In the genomic region with DNA sequence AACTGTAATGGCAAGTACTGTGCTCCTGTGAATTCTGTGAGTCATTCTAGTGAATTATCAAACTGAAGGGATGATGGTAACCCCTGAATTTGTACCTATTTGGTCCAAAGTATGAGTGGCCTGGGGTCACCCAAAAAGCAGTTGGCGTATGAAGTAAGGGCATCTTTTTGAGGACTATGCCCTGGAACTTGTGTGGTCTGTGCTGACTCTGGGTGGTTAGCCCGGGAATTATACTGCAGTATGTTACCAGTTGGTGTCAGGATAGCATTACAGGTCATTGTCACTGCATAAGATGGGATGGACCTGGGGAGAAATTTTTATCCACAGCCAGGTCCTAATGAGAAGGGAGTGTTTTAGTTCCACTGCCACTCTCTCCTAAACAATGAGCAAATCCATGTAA, we compare ENCODE assay signal across 25 cellular contexts.
DNase-seq lines count a peak whose midpoint lies in the region; ATAC-seq and TF ChIP-seq lines count a peak whose summit lies in the region.
"Had no signal": no experiment of that assay in that cellular context is flagged by ENCODE, and none has a peak within 500 bp of the region (broad histone marks: within the 10 kb centered on the region; RNA-seq: fewer than 3 reads in every experiment).

No MANE protein-coding gene starts in this region.

- no peak overlapping the region for H2AK5ac ChIP-seq in mesenchymal stem cell (ENCODE audit: low read length, severe bottlenecking)

- H3K23ac ChIP-seq in mesenchymal stem cell (ENCODE audit: low read length in 2 of 2): no peak overlapping the region

- dilution Hi-C loops in mammary epithelial cell (cut with HindIII; ENCODE audit: low sequenced_read_pairs): no loop called here

- H3K4me3 ChIP-seq in mammary epithelial cell (replicated peaks in 1 of 3; ENCODE audit: insufficient read depth in 1 of 3, low read depth in 2 of 3, low read length in 3 of 3) (no peak overlapping the region), mesenchymal stem cell (ENCODE audit: insufficient read depth in 1 of 2, low read depth in 1 of 2, low read length in 2 of 2) (no peak overlapping the region), WERI-Rb-1 (ENCODE audit: low read depth, low read length) (no peak overlapping the region)
- H3K4me3 ChIP-seq: esophagus muscularis mucosa, psoas muscle, stomach, upper lobe of left lung had no signal

- H3K4me1 ChIP-seq in mammary epithelial cell (ENCODE audit: insufficient read depth, low read length) (peaks cover 24% of the 10 kb centered on the region), mesenchymal stem cell (ENCODE audit: control insufficient read depth, insufficient read depth, low read depth, low read length) (peaks cover 2% of the 10 kb centered on the region)
- H3K4me1 ChIP-seq: psoas muscle, stomach, upper lobe of left lung had no signal

- H3K18ac ChIP-seq in mesenchymal stem cell (ENCODE audit: low read depth in 1 of 2, low read length in 2 of 2): no peak overlapping the region

- H2BK12ac ChIP-seq in mesenchymal stem cell (ENCODE audit: low read length in 2 of 2): no peak overlapping the region

- no peak overlapping the region for H4K91ac ChIP-seq in mesenchymal stem cell (ENCODE audit: low read length)

- H2BK120ac ChIP-seq in mesenchymal stem cell (ENCODE audit: low read depth, low read length): no peak overlapping the region

- H3K36me3 Mint-ChIP-seq in MCF 10A (ENCODE audit: insufficient read depth, unreplicated experiment) (no peaks in the 10 kb centered on the region), chondrocyte (ENCODE audit: low read depth) (no peaks in the 10 kb centered on the region)

- in situ Hi-C loops in mammary epithelial cell (cut with MboI; ENCODE audit: low sequenced_read_pairs in 2 of 2): no loop called here

- H3K4me2 ChIP-seq in mammary epithelial cell (ENCODE audit: insufficient read depth, low read depth, low read length) (no peak overlapping the region), mesenchymal stem cell (ENCODE audit: low read length, poor library complexity, severe bottlenecking) (no peak overlapping the region)

- H3K4me3 Mint-ChIP-seq in MCF 10A (ENCODE audit: unreplicated experiment) (no peak overlapping the region), chondrocyte (ENCODE audit: unreplicated experiment) (no peak overlapping the region)
- H3K4me3 Mint-ChIP-seq: activated CD4-positive, alpha-beta memory T cell treated with anti-CD3 and anti-CD28 coated beads, Interleukin-2, amount 10 ng/mL, durations not matched to agents 7 days and 5 days; activated naive CD4-positive, alpha-beta T cell treated with anti-CD3 and anti-CD28 coated beads, Interleukin-2, amount 10 ng/mL, durations not matched to agents 7 days and 5 days; activated T-cell treated with anti-CD3 and anti-CD28 coated beads, Interleukin-2, amount 50 U/mL, for 24 hours; IgD-negative memory B cell; mesothelial cell of epicardium; neural crest cell; T-helper 17 cell had no signal

- no peaks in the 10 kb centered on the region for H4K20me1 ChIP-seq in mammary epithelial cell (ENCODE audit: insufficient read depth, low read length)

- WGBS in mammary epithelial cell (ENCODE audit: low coverage, missing lambda C conversion rate): 100% methylated on average over 2 of the region's 2 CpGs
- WGBS in mesenchymal stem cell: 84% methylated on average over 2 of the region's 2 CpGs

- intact Hi-C loops in mammary epithelial cell (cut with micrococcal nuclease) (no loop called here), MCF 10A (cut with micrococcal nuclease) (no loop called here), left colon (cut with DNase I, micrococcal nuclease) (no loop called here)

- no TSS peak for BruUV-seq in mammary epithelial cell (replicated peaks; lab: Mats Ljungman, UMichigan)
- BruUV-seq in MCF 10A (replicated peaks; lab: Mats Ljungman, UMichigan): no TSS peak

- H2AFZ ChIP-seq in mammary epithelial cell (ENCODE audit: low read depth, low read length): no peak overlapping the region
- no peak overlapping the region for H2AFZ ChIP-seq in mesenchymal stem cell (ENCODE audit: low read depth, low read length)

- H3K14ac ChIP-seq in mesenchymal stem cell (ENCODE audit: low read length in 2 of 2): no peak overlapping the region

- POLR2A ChIA-PET in MCF 10A (lab: Yijun Ruan, JAX): no interaction called here

- ATAC-seq in left colon: no peak
- ATAC-seq: T-helper 17 cell had no signal

- no peak overlapping the region for H2BK5ac ChIP-seq in mesenchymal stem cell (ENCODE audit: low read depth, low read length, poor library complexity, severe bottlenecking)

- peak overlapping the region; percentile 13 for H3K9ac ChIP-seq in mammary epithelial cell (ENCODE audit: insufficient read depth, low read length)
- H3K9ac ChIP-seq in mesenchymal stem cell (ENCODE audit: low read length): peak overlapping the region; percentile 12

- H2BK15ac ChIP-seq in mesenchymal stem cell (ENCODE audit: low read depth, poor library complexity, severe bottlenecking): no peak overlapping the region

- H3K36me3 ChIP-seq in mammary epithelial cell (ENCODE audit: insufficient read depth, low read length) (no peaks in the 10 kb centered on the region), mesenchymal stem cell (ENCODE audit: control insufficient read depth in 1 of 2, insufficient read depth in 2 of 2, low read depth in 1 of 2, low read length in 2 of 2) (no peaks in the 10 kb centered on the region), WERI-Rb-1 (no peaks in the 10 kb centered on the region)
- H3K36me3 ChIP-seq: esophagus muscularis mucosa, stomach, upper lobe of left lung had no signal

- H3K27ac ChIP-seq in mammary epithelial cell (ENCODE audit: insufficient read depth, low read depth, low read length) (peak overlapping the region; percentile 12), mesenchymal stem cell (ENCODE audit: low read length, poor library complexity, severe bottlenecking) (no peak overlapping the region), WERI-Rb-1 (no peak overlapping the region)
- H3K27ac ChIP-seq: esophagus muscularis mucosa, psoas muscle, stomach, upper lobe of left lung had no signal

- DNase-seq in mammary epithelial cell: no peak
- no peak for DNase-seq in MCF 10A (ENCODE audit: unreplicated experiment)
- peak; percentile 14 for DNase-seq in cerebellar cortex (ENCODE audit: low spot score)
- DNase-seq in mesenchymal stem cell: no peak
- DNase-seq in NCI-H2227 (lab: John Stamatoyannopoulos, UW; ENCODE audit: unreplicated experiment): no peak
- no peak for DNase-seq in left colon
- DNase-seq in chondrocyte (ENCODE audit: low spot score): no peak
- DNase-seq in WERI-Rb-1: no peak
- DNase-seq: 8988T; activated CD4-positive, alpha-beta memory T cell treated with anti-CD3 and anti-CD28 coated beads, Interleukin-2, amount 10 ng/mL, durations not matched to agents 7 days and 5 days; activated naive CD4-positive, alpha-beta T cell treated with anti-CD3 and anti-CD28 coated beads, Interleukin-2, amount 10 ng/mL, durations not matched to agents 7 days and 5 days; activated T-cell treated with anti-CD3 and anti-CD28 coated beads, Interleukin-2, amount 50 U/mL, for 24 hours; left cardiac atrium; NCI-H187; NCI-H2227 treated with DMSO at 0.1 percent for 48 hours; psoas muscle; SHP77 treated with DMSO at 0.1 percent for 48 hours; stimulated activated CD4-positive, alpha-beta T cell treated with anti-CD3 and anti-CD28 coated beads, Interleukin-12 subunit alpha, Interleukin-12 subunit beta, amount 100 ng/mL, for 4 hours; stomach; T-helper 17 cell had no signal

- CTCF ChIA-PET in mammary epithelial cell (lab: Charles Lee; ENCODE audit: low non-redundant PET): interaction anchor here (0.6 kb wide), 1 partner anchor 21 kb away, joined by 3 read pairs; no protein-coding TSS in a partner anchor
- CTCF ChIA-PET in MCF 10A (lab: Yijun Ruan, JAX): interaction anchor here (0.6 kb wide), 1 partner anchor 73 kb away, joined by 3 read pairs; no protein-coding TSS in a partner anchor

- TF ChIP-seq CTCF in mammary epithelial cell (conservative IDR thresholded peaks at IDR 0.05 in 1 of 2, IDR thresholded peaks at IDR 0.05 in 1 of 2; ENCODE audit: extremely low read depth in 1 of 2, insufficient read depth in 1 of 2, low read depth in 1 of 2, low read length in 2 of 2) (no peak), MCF 10A (IDR thresholded peaks at IDR 0.05; ENCODE audit: unreplicated experiment) (no peak), chondrocyte (IDR thresholded peaks at IDR 0.05) (no peak), WERI-Rb-1 (IDR thresholded peaks at IDR 0.05; ENCODE audit: low read depth, low read length) (no peak)

- H3K27me3 ChIP-seq in mammary epithelial cell (ENCODE audit: insufficient read depth, low read length): no peaks in the 10 kb centered on the region
- no peaks in the 10 kb centered on the region for H3K27me3 ChIP-seq in mesenchymal stem cell (ENCODE audit: control insufficient read depth in 1 of 2, insufficient read depth in 1 of 2, low read length in 2 of 2)
- no peaks in the 10 kb centered on the region for H3K27me3 ChIP-seq in WERI-Rb-1 (ENCODE audit: insufficient read depth, low read depth, severe bottlenecking)
- H3K27me3 ChIP-seq: esophagus muscularis mucosa, stomach, upper lobe of left lung had no signal

- H3K9me3 ChIP-seq in mammary epithelial cell (replicated peaks; ENCODE audit: insufficient read depth, low read length): no peaks in the 10 kb centered on the region
- H3K9me3 ChIP-seq in mesenchymal stem cell (ENCODE audit: control insufficient read depth, low read length): no peaks in the 10 kb centered on the region
- H3K9me3 ChIP-seq in WERI-Rb-1 (ENCODE audit: severe bottlenecking): no peaks in the 10 kb centered on the region
- H3K9me3 ChIP-seq: esophagus muscularis mucosa, psoas muscle, stomach, upper lobe of left lung had no signal

- H3K9me3 Mint-ChIP-seq in MCF 10A (ENCODE audit: unreplicated experiment): no peaks in the 10 kb centered on the region
- no peaks in the 10 kb centered on the region for H3K9me3 Mint-ChIP-seq in chondrocyte (ENCODE audit: low read depth)
- H3K9me3 Mint-ChIP-seq: activated CD4-positive, alpha-beta memory T cell treated with anti-CD3 and anti-CD28 coated beads, Interleukin-2, amount 10 ng/mL, durations not matched to agents 7 days and 5 days; activated naive CD4-positive, alpha-beta T cell treated with anti-CD3 and anti-CD28 coated beads, Interleukin-2, amount 10 ng/mL, durations not matched to agents 7 days and 5 days; activated T-cell treated with anti-CD3 and anti-CD28 coated beads, Interleukin-2, amount 50 U/mL, for 24 hours; IgD-negative memory B cell; mesothelial cell of epicardium; neural crest cell had no signal

- H3K79me2 ChIP-seq in mammary epithelial cell (ENCODE audit: insufficient read depth, low read length): no peaks in the 10 kb centered on the region

- no peaks in the 10 kb centered on the region for H3K4me1 Mint-ChIP-seq in MCF 10A (ENCODE audit: insufficient read depth, unreplicated experiment)
- H3K4me1 Mint-ChIP-seq in chondrocyte (ENCODE audit: low read depth): peaks cover 2% of the 10 kb centered on the region
- H3K4me1 Mint-ChIP-seq: activated CD4-positive, alpha-beta memory T cell treated with anti-CD3 and anti-CD28 coated beads, Interleukin-2, amount 10 ng/mL, durations not matched to agents 7 days and 5 days; activated naive CD4-positive, alpha-beta T cell treated with anti-CD3 and anti-CD28 coated beads, Interleukin-2, amount 10 ng/mL, durations not matched to agents 7 days and 5 days; IgD-negative memory B cell; neural crest cell; T-helper 17 cell had no signal

- no peaks in the 10 kb centered on the region for H3K79me1 ChIP-seq in mesenchymal stem cell (replicated peaks; ENCODE audit: low read length, poor library complexity, severe bottlenecking)

- no peak overlapping the region for H4K8ac ChIP-seq in mesenchymal stem cell (ENCODE audit: low read length)

- H3K4ac ChIP-seq in mesenchymal stem cell (ENCODE audit: low read depth in 1 of 2, low read length in 2 of 2): no peak overlapping the region

- H3K27me3 Mint-ChIP-seq in MCF 10A (ENCODE audit: insufficient read depth, unreplicated experiment) (no peaks in the 10 kb centered on the region), chondrocyte (ENCODE audit: low read depth) (no peaks in the 10 kb centered on the region)
- H3K27me3 Mint-ChIP-seq: activated CD4-positive, alpha-beta memory T cell treated with anti-CD3 and anti-CD28 coated beads, Interleukin-2, amount 10 ng/mL, durations not matched to agents 7 days and 5 days; activated naive CD4-positive, alpha-beta T cell treated with anti-CD3 and anti-CD28 coated beads, Interleukin-2, amount 10 ng/mL, durations not matched to agents 7 days and 5 days; activated T-cell treated with anti-CD3 and anti-CD28 coated beads, Interleukin-2, amount 50 U/mL, for 24 hours; IgD-negative memory B cell; T-helper 17 cell had no signal

- no peak overlapping the region for H3K27ac Mint-ChIP-seq in MCF 10A (ENCODE audit: low read depth, unreplicated experiment)
- H3K27ac Mint-ChIP-seq in chondrocyte (ENCODE audit: unreplicated experiment): no peak overlapping the region
- H3K27ac Mint-ChIP-seq: activated CD4-positive, alpha-beta memory T cell treated with anti-CD3 and anti-CD28 coated beads, Interleukin-2, amount 10 ng/mL, durations not matched to agents 7 days and 5 days; activated naive CD4-positive, alpha-beta T cell treated with anti-CD3 and anti-CD28 coated beads, Interleukin-2, amount 10 ng/mL, durations not matched to agents 7 days and 5 days; activated T-cell treated with anti-CD3 and anti-CD28 coated beads, Interleukin-2, amount 50 U/mL, for 24 hours; IgD-negative memory B cell; mesothelial cell of epicardium; T-helper 17 cell had no signal
